In the genomic region with DNA sequence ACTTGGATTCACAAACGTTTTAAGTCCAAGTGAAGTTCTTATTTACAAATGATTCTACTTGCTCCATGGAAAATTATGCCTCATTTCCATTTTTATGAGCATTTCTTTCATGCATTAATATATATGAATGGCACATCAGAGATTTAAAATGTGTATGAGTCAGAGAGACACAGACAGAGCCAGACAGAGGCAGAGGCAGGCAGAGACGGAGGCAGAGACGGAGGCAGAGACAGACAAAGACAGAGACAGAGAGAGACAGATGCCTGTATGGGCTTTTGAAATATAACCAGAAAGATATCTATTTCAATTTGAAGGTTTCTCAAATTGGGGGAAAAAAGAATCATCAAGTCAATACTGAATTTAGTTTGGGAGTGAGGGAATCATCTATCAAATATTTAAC, we compare ENCODE assay signal across 16 cellular contexts.
A peak's percentile ranks its signal among the peaks of the same experiment; 100 is the strongest.
DNase-seq lines count a peak whose midpoint lies in the region; ATAC-seq and TF ChIP-seq lines count a peak whose summit lies in the region.
"Had no signal": no experiment of that assay in that cellular context is flagged by ENCODE, and none has a peak within 500 bp of the region (broad histone marks: within the 10 kb centered on the region; RNA-seq: fewer than 3 reads in every experiment).

No MANE protein-coding gene starts in this region.

- H4K20me1 ChIP-seq in PC-3 (ENCODE audit: low read length) (no peaks in the 10 kb centered on the region), osteoblast (ENCODE audit: insufficient read depth, low read length) (no peaks in the 10 kb centered on the region)
- H4K20me1 ChIP-seq: BLaER1 treated with 17β-estradiol and CSF1 and Interleukin-3, amounts not matched to agents 10 nM and 100 nM had no signal

- H3K9me3 ChIP-seq in PC-3 (ENCODE audit: low read length) (no peaks in the 10 kb centered on the region), osteoblast (ENCODE audit: low read depth, low read length) (peaks cover 2% of the 10 kb centered on the region)
- H3K9me3 ChIP-seq: BLaER1 treated with 17β-estradiol and CSF1 and Interleukin-3, amounts not matched to agents 10 nM and 100 nM; Caco-2 had no signal

- no peaks in the 10 kb centered on the region for H3K36me3 ChIP-seq in PC-3 (ENCODE audit: low read depth, low read length)
- H3K36me3 ChIP-seq in osteoblast (ENCODE audit: insufficient read depth, low read length) = no peaks in the 10 kb centered on the region
- H3K36me3 ChIP-seq: BLaER1 treated with 17β-estradiol and CSF1 and Interleukin-3, amounts not matched to agents 10 nM and 100 nM had no signal

- no peak overlapping the region for H3K27ac ChIP-seq in PC-3 (ENCODE audit: low read length)
- no peak overlapping the region for H3K27ac ChIP-seq in osteoblast (ENCODE audit: low read depth, low read length)
- H3K27ac ChIP-seq: BLaER1 treated with 17β-estradiol and CSF1 and Interleukin-3, amounts not matched to agents 10 nM and 100 nM; C4-2B had no signal

- TF ChIP-seq CTCF in PC-3 (conservative IDR thresholded peaks at IDR 0.05; ENCODE audit: low read depth, low read length) = no peak
- TF ChIP-seq CTCF in osteoblast (IDR thresholded peaks at IDR 0.05; ENCODE audit: extremely low read depth, low read depth, low read length) = no peak
- no peak for TF ChIP-seq CTCF in GM10248 (IDR thresholded peaks at IDR 0.05; ENCODE audit: control extremely low read depth, extremely low read depth, low read depth, missing control alignments)

- H3K79me2 ChIP-seq in PC-3 (ENCODE audit: low read length) (no peaks in the 10 kb centered on the region), osteoblast (ENCODE audit: insufficient read depth, low read length) (no peaks in the 10 kb centered on the region)

- intact Hi-C loops in PC-3 (cut with micrococcal nuclease) = no loop called here

- H3K9me2 ChIP-seq in PC-3 (replicated peaks; ENCODE audit: low read length) = no peaks in the 10 kb centered on the region

- ATAC-seq in PC-3 (peak; percentile 43), HG02763 (IDR thresholded peaks at IDR 0.05; ENCODE audit: unreplicated experiment) (no peak)
- ATAC-seq: CD8-positive, alpha-beta T cell; GM12878 had no signal

- H2AFZ ChIP-seq in PC-3 (ENCODE audit: low read length) (no peak overlapping the region), osteoblast (ENCODE audit: low read length) (no peak overlapping the region)

- CTCF ChIA-PET in PC-3 (lab: Charles Lee) = no interaction called here
- CTCF ChIA-PET in GM10248 (lab: Yijun Ruan, JAX) = no interaction called here

- BruUV-seq in PC-3 (replicated peaks; lab: Mats Ljungman, UMichigan) = no TSS peak

- H3K4me1 ChIP-seq in PC-3 (ENCODE audit: insufficient read depth, low read length) = no peaks in the 10 kb centered on the region
- H3K4me1 ChIP-seq in osteoblast (ENCODE audit: insufficient read depth, low read length) = no peaks in the 10 kb centered on the region
- H3K4me1 ChIP-seq: BLaER1 treated with 17β-estradiol and CSF1 and Interleukin-3, amounts not matched to agents 10 nM and 100 nM; Caco-2 had no signal

- DNase-seq in PC-3 (no peak), osteoblast (ENCODE audit: insufficient read length, low spot score, missing footprints) (peak; percentile 67), GM10248 (ENCODE audit: extremely low spot score) (no peak), KG1 (lab: John Stamatoyannopoulos, UW) (no peak)
- DNase-seq: 8988T; AML-193; Caco-2; Calu3; CD4-positive, alpha-beta T cell; CD8-positive, alpha-beta T cell; DMS79 treated with DMSO at 0.1 percent for 48 hours; GF-D8 had no signal

- H3K4me2 ChIP-seq in PC-3 (ENCODE audit: low read length) = no peak overlapping the region
- no peak overlapping the region for H3K4me2 ChIP-seq in osteoblast (ENCODE audit: insufficient read depth, low read length)
- H3K4me2 ChIP-seq: BLaER1 treated with 17β-estradiol and CSF1 and Interleukin-3, amounts not matched to agents 10 nM and 100 nM had no signal

- no peak overlapping the region for H3K4me3 ChIP-seq in PC-3 (ENCODE audit: low read length)
- H3K4me3 ChIP-seq in osteoblast (ENCODE audit: insufficient read depth, low read length) = no peak overlapping the region
- H3K4me3 ChIP-seq: BLaER1 treated with 17β-estradiol and CSF1 and Interleukin-3, amounts not matched to agents 10 nM and 100 nM; GM12878 had no signal

- H3F3A ChIP-seq in PC-3 (ENCODE audit: low read length, unreplicated experiment) = no peaks in the 10 kb centered on the region

- no peak overlapping the region for H3K9ac ChIP-seq in PC-3 (ENCODE audit: low read length)
- H3K9ac ChIP-seq: BLaER1 treated with 17β-estradiol and CSF1 and Interleukin-3, amounts not matched to agents 10 nM and 100 nM had no signal

- POLR2A ChIA-PET in PC-3 (lab: Charles Lee; ENCODE audit: unreplicated experiment) (no interaction called here), GM10248 (lab: Yijun Ruan, JAX) (no interaction called here)

- no peaks in the 10 kb centered on the region for H3K27me3 ChIP-seq in PC-3 (ENCODE audit: low read length)
- no peaks in the 10 kb centered on the region for H3K27me3 ChIP-seq in osteoblast (ENCODE audit: insufficient read depth, low read length)
- H3K27me3 ChIP-seq: BLaER1 treated with 17β-estradiol and CSF1 and Interleukin-3, amounts not matched to agents 10 nM and 100 nM had no signal
